ENCODE assay signal across 14 cellular contexts in genomic region chr20:1209447-1210387, GRCh38. TPM values are rescaled to one million over a fixed set of nuclear protein-coding genes. Genes with fewer than 3 reads are reported as not detected.
A peak's percentile ranks its signal among the peaks of the same experiment; 100 is the strongest.
DNase-seq lines count a peak whose midpoint lies in the region; ATAC-seq, FAIRE-seq and TF ChIP-seq lines count a peak whose summit lies in the region.
"Had no signal": no experiment of that assay in that cellular context is flagged by ENCODE, and none has a peak within 500 bp of the region (broad histone marks: within the 10 kb centered on the region; RNA-seq: fewer than 3 reads in every experiment).

No MANE protein-coding gene starts in this region.

- peaks cover 7% of the 10 kb centered on the region for H3K4me1 Mint-ChIP-seq in T-helper 17 cell

- no peak overlapping the region for H3K4me3 Mint-ChIP-seq in T-helper 17 cell
- H3K4me3 Mint-ChIP-seq: activated naive CD4-positive, alpha-beta T cell treated with anti-CD3 and anti-CD28 coated beads, Interleukin-2, amount 50 U/mL, for 24 hours had no signal

- ATAC-seq in GM21825 (IDR thresholded peaks at IDR 0.05; ENCODE audit: unreplicated experiment) (no peak), T-helper 17 cell (no peak)
- ATAC-seq: Right ventricle myocardium inferior had no signal

- DNase-seq in A172 (ENCODE audit: low spot score) (peak; percentile 10), D721Med (ENCODE audit: insufficient read length, low spot score) (no peak), RPMI8226 (peak; percentile 15), fibroblast of mammary gland (ENCODE audit: low read depth) (peak; percentile 17), T-helper 17 cell (no peak), NCI-H146 treated with DMSO at 0.1 percent for 48 hours (lab: John Stamatoyannopoulos, UW; ENCODE audit: unreplicated experiment) (no peak), islet precursor cell (no peak)
- DNase-seq: activated CD4-positive, CD25-positive, alpha-beta regulatory T cell treated with anti-CD3 and anti-CD28 coated beads, Interleukin-2, amount 50 U/mL, for 72 hours; effector memory CD4-positive, alpha-beta T cell had no signal

- H3K4me3 ChIP-seq in fibroblast of mammary gland (ENCODE audit: control insufficient read depth, low read depth, low read length): no peak overlapping the region

- TF ChIP-seq CTCF in D721Med (IDR thresholded peaks at IDR 0.05; ENCODE audit: insufficient read depth, missing control alignments) (peak; percentile 24), fibroblast of mammary gland (conservative IDR thresholded peaks at IDR 0.05; ENCODE audit: control insufficient read depth, insufficient read depth, low read depth, low read length) (peak; percentile 29)

- peaks cover 43% of the 10 kb centered on the region for H3K27me3 Mint-ChIP-seq in T-helper 17 cell
- H3K27me3 Mint-ChIP-seq: activated naive CD4-positive, alpha-beta T cell treated with anti-CD3 and anti-CD28 coated beads, Interleukin-2, amount 50 U/mL, for 24 hours had no signal

- H3K9me3 ChIP-seq in T-helper 17 cell (ENCODE audit: control insufficient read depth, low read length, poor library complexity, severe bottlenecking): no peaks in the 10 kb centered on the region

- H3K36me3 Mint-ChIP-seq in T-helper 17 cell (ENCODE audit: low read depth): peaks cover 3% of the 10 kb centered on the region
- H3K36me3 Mint-ChIP-seq: activated naive CD4-positive, alpha-beta T cell treated with anti-CD3 and anti-CD28 coated beads, Interleukin-2, amount 50 U/mL, for 24 hours had no signal

- no peak overlapping the region for H3K27ac Mint-ChIP-seq in T-helper 17 cell
- H3K27ac Mint-ChIP-seq: activated naive CD4-positive, alpha-beta T cell treated with anti-CD3 and anti-CD28 coated beads, Interleukin-2, amount 50 U/mL, for 24 hours had no signal

- FAIRE-seq in D721Med (lab: Jason Lieb, UNC): no peak

RNA-seq across cellular contexts. Expression of gene C20orf202, which starts 6.5 kb away (rescaled TPM):
- not detected in 2 replicates for total RNA-seq in A172 (2014; rRNA removed; shearing (Covaris generic))
- total RNA-seq in T-helper 17 cell: under 1 TPM; 0.22 to 0.68 TPM
- total RNA-seq: myocyte had no signal

RNA-seq across cellular contexts. Expression of gene RAD21L1, which starts 16.1 kb away (rescaled TPM):
- 0.07 and 0.90 TPM in 2 replicates for total RNA-seq in A172 (2014; rRNA removed; shearing (Covaris generic))
- not detected for total RNA-seq in T-helper 17 cell
- total RNA-seq: Right ventricle myocardium inferior, skeletal muscle tissue had no signal

RNA-seq across cellular contexts. Expression of gene TMEM74B, which starts 24.9 kb away (rescaled TPM):
- 0.67 and 0.72 TPM in 2 replicates for total RNA-seq in A172 (2014; rRNA removed; shearing (Covaris generic))
- total RNA-seq in T-helper 17 cell: under 1 TPM in 1 of 2 donors, not detected in 1; 0.32 TPM
- total RNA-seq: myocyte had no signal

RNA-seq across cellular contexts. Expression of gene SNPH, which starts 56.4 kb away (rescaled TPM):
- 11.6 and 13.9 TPM in 2 replicates for total RNA-seq in A172 (2014; rRNA removed; shearing (Covaris generic))
- 1 to 10 TPM; 6.7 to 9.4 TPM for total RNA-seq in T-helper 17 cell

Comparison
In these comparisons a context has a peak if more than half of its experiments do, and no peak if none do; other contexts are left out.
1. DNase-seq: peak in A172 (single experiment), RPMI8226 (single experiment) and fibroblast of mammary gland (single experiment); none in D721Med (single experiment), T-helper 17 cell (0 of 3), NCI-H146 treated with DMSO at 0.1 percent for 48 hours (single experiment) and islet precursor cell (single experiment).